ENCODE assay signal across 8 cellular contexts in the genomic region with DNA sequence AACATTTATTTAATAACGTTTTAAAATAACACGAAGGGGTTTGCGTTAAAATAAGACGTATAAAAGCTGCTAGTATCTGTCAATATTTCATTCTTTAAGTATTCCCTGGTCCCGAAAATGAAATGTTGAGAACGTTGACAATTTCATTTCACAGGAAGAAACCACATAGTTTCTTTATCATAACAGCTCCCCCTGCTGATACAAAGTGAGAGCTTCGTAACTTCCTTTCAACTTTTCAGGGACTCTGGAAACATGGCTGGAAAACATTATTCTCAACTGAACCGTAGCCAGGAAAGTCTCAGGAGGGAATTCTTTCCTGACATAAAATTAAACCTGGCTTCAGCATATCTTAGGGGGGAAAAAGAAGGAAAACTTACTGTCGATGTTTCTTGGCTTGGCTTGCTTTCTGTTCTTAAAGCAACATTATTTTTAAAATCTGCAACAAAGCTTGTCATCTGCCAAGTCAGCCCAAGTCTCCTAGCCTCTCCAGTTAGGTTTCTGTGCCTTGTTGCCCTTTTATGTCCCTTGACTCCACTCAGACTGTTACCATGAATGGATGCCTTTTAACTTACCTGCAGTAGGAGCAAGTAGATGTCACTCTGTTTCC.
DNase-seq lines count a peak whose midpoint lies in the region; ATAC-seq and TF ChIP-seq lines count a peak whose summit lies in the region.

No MANE protein-coding gene starts in this region.

- peak; percentile 33 for DNase-seq in AG04450 (ENCODE audit: low read depth, low spot score)
- DNase-seq in GM10266 (ENCODE audit: extremely low spot score), result peak; percentile 13
- DNase-seq in NCI-H446 treated with DMSO at 0.1 percent for 48 hours (lab: John Stamatoyannopoulos, UW), result peak; percentile 37
- peak; percentile 75 for DNase-seq in astrocyte of the spinal cord (ENCODE audit: low read depth, low spot score)
- DNase-seq in iPS-NIHi11 (ENCODE audit: low spot score), result peak; percentile 38
- DNase-seq in smooth muscle cell of the brain vasculature (ENCODE audit: low read depth, low spot score), result peak; percentile 49
- DNase-seq in cortex of kidney (lab: John Stamatoyannopoulos, UW), result no peak

- H3K27me3 ChIP-seq in AG04450 (ENCODE audit: control insufficient read depth, insufficient read depth, low read length), result no peaks in the 10 kb centered on the region

- in situ Hi-C loops in astrocyte of the spinal cord (cut with HindIII; ENCODE audit: low sequenced_read_pairs), result no loop called here

- POLR2A ChIA-PET in AG04450 (lab: Yijun Ruan, JAX), result interaction anchor here (1.0 to 1.9 kb wide), 5 partner anchors 28 to 155 kb away, joined by 3 to 23 read pairs (median 5); a partner anchor contains a TSS

- CTCF ChIA-PET in AG04450 (lab: Charles Lee), result interaction anchor here (0.6 to 3.0 kb wide), 42 partner anchors 8 to 1705 kb away, joined by 3 to 124 read pairs (median 6); a partner anchor contains a TSS

- H3K27ac ChIP-seq in AG04450 (ENCODE audit: low read depth, low read length), result no peak overlapping the region

- H3K4me3 ChIP-seq in AG04450 (ENCODE audit: low read depth, low read length), result no peak overlapping the region
- no peak overlapping the region for H3K4me3 ChIP-seq in astrocyte of the spinal cord (ENCODE audit: low read depth, low read length)

- H3K9me3 ChIP-seq in AG04450 (ENCODE audit: control insufficient read depth, insufficient read depth, low read length), result no peaks in the 10 kb centered on the region

- no peak for ATAC-seq in HG03196 (IDR thresholded peaks at IDR 0.05; ENCODE audit: unreplicated experiment)

- peak; percentile 77 for TF ChIP-seq CTCF in AG04450 (IDR thresholded peaks at IDR 0.05; ENCODE audit: low read depth, low read length)
- peak; percentile 49 for TF ChIP-seq CTCF in GM10266 (IDR thresholded peaks at IDR 0.05; ENCODE audit: control insufficient read depth, insufficient read depth, low read depth, missing control alignments)
- TF ChIP-seq CTCF in astrocyte of the spinal cord (IDR thresholded peaks at IDR 0.05; ENCODE audit: low read depth, low read length), result peak; percentile 77
